ENCODE assay signal across 34 cellular contexts in the genomic region with DNA sequence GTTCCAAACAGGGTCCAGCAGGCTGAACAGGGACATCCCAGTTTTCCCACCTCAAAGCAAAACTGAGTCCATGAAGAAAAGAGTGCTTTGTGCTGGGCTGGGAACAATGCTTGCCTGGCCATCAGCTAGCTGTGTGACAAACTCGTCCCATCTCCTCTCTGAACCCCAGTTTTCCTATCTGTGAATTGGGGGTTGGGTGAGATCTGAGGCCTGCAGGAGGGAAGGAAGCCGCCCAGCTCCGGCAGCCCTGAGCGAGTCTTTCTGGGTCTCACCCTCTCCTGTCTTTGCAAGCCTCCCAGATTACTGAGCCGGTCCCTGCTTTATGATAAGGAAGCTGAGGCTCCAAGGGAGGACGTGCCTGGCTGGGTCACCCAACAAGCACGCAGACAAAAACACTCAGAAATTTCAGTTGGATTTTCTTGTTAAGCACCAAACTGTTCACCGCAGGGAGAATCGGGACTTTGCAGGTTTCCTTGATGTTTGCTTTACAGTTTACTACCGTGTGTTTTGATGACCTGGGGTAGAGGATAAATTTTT.
A peak's percentile ranks its signal among the peaks of the same experiment; 100 is the strongest.
DNase-seq lines count a peak whose midpoint lies in the region; ATAC-seq, FAIRE-seq and TF ChIP-seq lines count a peak whose summit lies in the region.
"Had no signal": no experiment of that assay in that cellular context is flagged by ENCODE, and none has a peak within 500 bp of the region (broad histone marks: within the 10 kb centered on the region; RNA-seq: fewer than 3 reads in every experiment).

No MANE protein-coding gene starts in this region.

- peak; percentile 32 for FAIRE-seq in bronchial epithelial cell (lab: Jason Lieb, UNC)
- FAIRE-seq: colon, D721Med, K562, small intestine, TTC549 had no signal

- H3K4me3 ChIP-seq in heart left ventricle: no peak overlapping the region
- H3K4me3 ChIP-seq in bronchial epithelial cell (ENCODE audit: low read depth, low read length): no peak overlapping the region
- H3K4me3 ChIP-seq in lower lobe of right lung: no peak overlapping the region
- H3K4me3 ChIP-seq: GM23248, K562, ovary, SJSA1, stomach, uterus had no signal

- H3K27me3 ChIP-seq in heart left ventricle (peaks cover 0 to 21% (median 0%) of the 10 kb centered on the region in 9 donors), bronchial epithelial cell (ENCODE audit: control insufficient read depth, insufficient read depth, low read length) (peaks cover 17% of the 10 kb centered on the region), lower lobe of right lung (ENCODE audit: low read depth) (peaks cover 17% of the 10 kb centered on the region)
- H3K27me3 ChIP-seq: ovary had no signal

- no peak for TF ChIP-seq POLR2A in heart left ventricle (IDR thresholded peaks at IDR 0.05)

- H3K9me3 ChIP-seq in heart left ventricle: no peaks in the 10 kb centered on the region
- no peaks in the 10 kb centered on the region for H3K9me3 ChIP-seq in lower lobe of right lung
- H3K9me3 ChIP-seq: ovary, SJSA1, stomach, uterus had no signal

- intact Hi-C loops in Right ventricle myocardium inferior (cut with DNase I) (no loop called here), heart left ventricle (cut with DNase I) (no loop called here), lower lobe of right lung (cut with DNase I) (no loop called here), posterior vena cava (cut with DNase I) (no loop called here)

- H3K27ac ChIP-seq in heart left ventricle: peak overlapping the region in 5 of 12 donors; percentile 27 to 66 (median 51)
- peak overlapping the region; percentile 27 for H3K27ac ChIP-seq in lower lobe of right lung
- H3K27ac ChIP-seq: GM23248, ovary, SJSA1, stomach, uterus had no signal

- H3K4me1 ChIP-seq in heart left ventricle (peaks cover 0 to 36% (median 3%) of the 10 kb centered on the region in 12 donors), lower lobe of right lung (peaks cover 10% of the 10 kb centered on the region)
- H3K4me1 ChIP-seq: SJSA1, uterus had no signal

- H3K36me3 ChIP-seq in heart left ventricle (no peaks in the 10 kb centered on the region), bronchial epithelial cell (ENCODE audit: control insufficient read depth, insufficient read depth, low read length) (no peaks in the 10 kb centered on the region), lower lobe of right lung (no peaks in the 10 kb centered on the region)
- H3K36me3 ChIP-seq: ovary, SJSA1, stomach, uterus had no signal

- DNase-seq in Right ventricle myocardium inferior (ENCODE audit: missing footprints) (peak; percentile 43), heart left ventricle (no peak), bronchial epithelial cell (ENCODE audit: low read depth) (no peak), lower lobe of right lung (peak; percentile 20), posterior vena cava (ENCODE audit: low spot score) (peak; percentile 18), NCI-H1048 (lab: John Stamatoyannopoulos, UW) (no peak), HPDE6-E6E7 (ENCODE audit: extremely low spot score) (no peak), C1 segment of cervical spinal cord (lab: John Stamatoyannopoulos, UW) (no peak)
- DNase-seq: activated CD8-positive, alpha-beta T cell treated with anti-CD3 and anti-CD28 coated beads, Interleukin-2, amount 10 ng/mL, durations not matched to agents 7 days and 5 days; activated naive CD4-positive, alpha-beta T cell treated with anti-CD3 and anti-CD28 coated beads, Interleukin-2, amount 50 U/mL, for 16 hours; amniotic stem cell; CD4-positive, CD25-positive, alpha-beta regulatory T cell; DND-41; effector CD4-positive, alpha-beta T cell; GM23248; HFFc6; immature natural killer cell; natural killer cell; NCI-H1105; NCI-H187; NCI-H2171; small intestine; stimulated activated CD4-positive, alpha-beta T cell treated with anti-CD3 and anti-CD28 coated beads, Interleukin-2, amount 100 ng/mL, for 24 hours; stomach; T-helper 1 cell; uterus had no signal

- 58 to 72% (median 61%) methylated on average over 7 to 10 of the region's 10 CpGs for WGBS in heart left ventricle, 4 donors

- TF ChIP-seq CTCF in heart left ventricle (IDR thresholded peaks at IDR 0.05) (no peak), bronchial epithelial cell (IDR thresholded peaks at IDR 0.05; ENCODE audit: insufficient read depth, low read length, severe bottlenecking) (no peak), lower lobe of right lung (IDR thresholded peaks at IDR 0.05) (no peak)

- ATAC-seq in Right ventricle myocardium inferior: peak; percentile 34
- no peak for ATAC-seq in heart left ventricle
- no peak for ATAC-seq in lower lobe of right lung
- ATAC-seq: activated CD8-positive, alpha-beta T cell treated with anti-CD3 and anti-CD28 coated beads, Interleukin-2, amount 10 ng/mL, durations not matched to agents 7 days and 5 days; activated T-helper 17 cell treated with anti-CD3 and anti-CD28 coated beads, Interleukin-2, amount 50 U/mL, for 72 hours; K562; left lobe of liver; natural killer cell had no signal

Comparison
In these comparisons a context has a peak if more than half of its experiments do, and no peak if none do; other contexts are left out.
1. DNase-seq: peak in Right ventricle myocardium inferior (single experiment), lower lobe of right lung (single experiment) and posterior vena cava (single experiment); none in heart left ventricle (0 of 5), bronchial epithelial cell (single experiment), NCI-H1048 (single experiment), HPDE6-E6E7 (single experiment) and C1 segment of cervical spinal cord (0 of 14).